9 cellular contexts compared by ENCODE assay signal in genomic region chr3:185658504-185658912, GRCh38.
A peak's percentile ranks its signal among the peaks of the same experiment; 100 is the strongest.
DNase-seq lines count a peak whose midpoint lies in the region; ATAC-seq and TF ChIP-seq lines count a peak whose summit lies in the region.
"Had no signal": no experiment of that assay in that cellular context is flagged by ENCODE, and none has a peak within 500 bp of the region (broad histone marks: within the 10 kb centered on the region; RNA-seq: fewer than 3 reads in every experiment).

No MANE protein-coding gene starts in this region.

- DNase-seq in Daoy (ENCODE audit: low read depth) (peak; percentile 85), fibroblast of villous mesenchyme (ENCODE audit: low read depth) (peak; percentile 94), sciatic nerve (ENCODE audit: low spot score) (no peak)
- no peak for DNase-seq in stimulated activated CD4-positive, alpha-beta T cell treated with anti-CD3 and anti-CD28 coated beads, Interleukin-2, amount 100 ng/mL, for 48 hours
- DNase-seq: activated B cell treated with CpG ODN at 0.5 μM for 24 hours had no signal

- ATAC-seq in SK-N-SH treated with all-trans-retinoic acid at 6 μM for 48 hours = peak; percentile 70
- ATAC-seq in sciatic nerve = peak; percentile 79
- ATAC-seq in GM18861 (IDR thresholded peaks at IDR 0.05; ENCODE audit: unreplicated experiment) = no peak
- no peak for ATAC-seq in HG03139 (IDR thresholded peaks at IDR 0.05; ENCODE audit: unreplicated experiment)
- ATAC-seq in GM21360 (IDR thresholded peaks at IDR 0.05; ENCODE audit: unreplicated experiment) = no peak

- TF ChIP-seq CTCF in fibroblast of villous mesenchyme (IDR thresholded peaks at IDR 0.05; ENCODE audit: insufficient read depth, low read depth, low read length) = no peak

- intact Hi-C loops in sciatic nerve (cut with DNase I) = no loop called here

- H3K4me3 ChIP-seq in fibroblast of villous mesenchyme (ENCODE audit: low read depth, low read length) = no peak overlapping the region

TF ChIP-seq in SK-N-SH treated with all-trans-retinoic acid at 6 μM for 48 hours, 23 proteins besides CTCF, POLR2A, EP300 and RAD21:
- TF ChIP-seq ARNTL (CRISPR knock-in tag; IDR thresholded peaks at IDR 0.05; ENCODE audit: borderline replicate concordance, low read depth) (no peak), POU6F1 (CRISPR knock-in tag; IDR thresholded peaks at IDR 0.05; ENCODE audit: borderline replicate concordance, low read depth) (no peak), ESRRG (CRISPR knock-in tag; IDR thresholded peaks at IDR 0.05) (no peak), ISL1 (CRISPR knock-in tag; IDR thresholded peaks at IDR 0.05) (no peak), ZC3H10 (CRISPR knock-in tag; IDR thresholded peaks at IDR 0.05) (no peak), ZNF70 (CRISPR knock-in tag; IDR thresholded peaks at IDR 0.05) (no peak), TOX (CRISPR knock-in tag; IDR thresholded peaks at IDR 0.05; ENCODE audit: borderline replicate concordance) (no peak), CREB5 (CRISPR knock-in tag; IDR thresholded peaks at IDR 0.05; ENCODE audit: low read depth) (no peak)

Comparison
In these comparisons a context has a peak if more than half of its experiments do, and no peak if none do; other contexts are left out.
1. DNase-seq: peak in Daoy (single experiment) and fibroblast of villous mesenchyme (single experiment); none in sciatic nerve (single experiment) and stimulated activated CD4-positive, alpha-beta T cell treated with anti-CD3 and anti-CD28 coated beads, Interleukin-2, amount 100 ng/mL, for 48 hours (0 of 2).
2. ATAC-seq: peak in SK-N-SH treated with all-trans-retinoic acid at 6 μM for 48 hours (single experiment) and sciatic nerve (single experiment); none in GM18861 (single experiment), HG03139 (single experiment) and GM21360 (single experiment).